ENCODE assay signal across 12 cellular contexts in genomic region chr6:73455865-73456629, GRCh38. TPM values are rescaled to one million over a fixed set of nuclear protein-coding genes. Genes with fewer than 3 reads are reported as not detected.
DNase-seq lines count a peak whose midpoint lies in the region; ATAC-seq and TF ChIP-seq lines count a peak whose summit lies in the region.
"Had no signal": no experiment of that assay in that cellular context is flagged by ENCODE, and none has a peak within 500 bp of the region (broad histone marks: within the 10 kb centered on the region; RNA-seq: fewer than 3 reads in every experiment).

No MANE protein-coding gene starts in this region.

- H3K9me3 ChIP-seq in right atrium auricular region (no peaks in the 10 kb centered on the region), Peyer's patch (no peaks in the 10 kb centered on the region)

- no peak for TF ChIP-seq POLR2A in NB4 (IDR thresholded peaks at IDR 0.05; ENCODE audit: extremely low read depth, insufficient read length)
- no peak for TF ChIP-seq POLR2A in Peyer's patch (IDR thresholded peaks at IDR 0.05)

- no peak overlapping the region for H3K4me3 Mint-ChIP-seq in activated T-helper 2 cell treated with anti-CD3 and anti-CD28 coated beads, Interferon-gamma antibody, Interleukin-2, Interleukin-4, amounts not matched to agents 10 μg/mL and 5 μg/mL and 100 μg/mL, durations not matched to agents 14 hours and 24 hours and 36 hours (ENCODE audit: low read depth)
- H3K4me3 Mint-ChIP-seq in memory B cell: no peak overlapping the region

- intact Hi-C loops in activated T-helper 2 cell treated with anti-CD3 and anti-CD28 coated beads, Interferon-gamma antibody, Interleukin-2, Interleukin-4, amounts not matched to agents 10 μg/mL and 5 μg/mL and 100 μg/mL, durations not matched to agents 14 hours and 24 hours and 36 hours (cut with micrococcal nuclease): loop anchor here (10.0 kb wide), 2 partner anchors 129 to 831 kb away; partner anchors contain the start of gene KCNQ5

- ATAC-seq in activated CD4-positive, CD25-positive, alpha-beta regulatory T cell treated with anti-CD3 and anti-CD28 coated beads, Interleukin-2, amount 50 U/mL, for 24 hours: peak; percentile 41 to 67
- no peak for ATAC-seq in memory B cell (ENCODE audit: low read depth)

- no peaks in the 10 kb centered on the region for H3K27me3 ChIP-seq in right atrium auricular region
- no peaks in the 10 kb centered on the region for H3K27me3 ChIP-seq in Peyer's patch

- H3K27ac ChIP-seq in right atrium auricular region: no peak overlapping the region
- H3K27ac ChIP-seq in Peyer's patch: no peak overlapping the region
- H3K27ac ChIP-seq: 22Rv1 had no signal

- H3K27me3 Mint-ChIP-seq in activated T-helper 2 cell treated with anti-CD3 and anti-CD28 coated beads, Interferon-gamma antibody, Interleukin-2, Interleukin-4, amounts not matched to agents 10 μg/mL and 5 μg/mL and 100 μg/mL, durations not matched to agents 14 hours and 24 hours and 36 hours (ENCODE audit: low read depth): no peaks in the 10 kb centered on the region
- H3K27me3 Mint-ChIP-seq in memory B cell: no peaks in the 10 kb centered on the region

- peak overlapping the region; percentile 42 for H3K27ac Mint-ChIP-seq in activated T-helper 2 cell treated with anti-CD3 and anti-CD28 coated beads, Interferon-gamma antibody, Interleukin-2, Interleukin-4, amounts not matched to agents 10 μg/mL and 5 μg/mL and 100 μg/mL, durations not matched to agents 14 hours and 24 hours and 36 hours
- peak overlapping the region; percentile 2 for H3K27ac Mint-ChIP-seq in memory B cell

- H3K4me1 ChIP-seq in right atrium auricular region: peaks cover 0 to 13% of the 10 kb centered on the region in 2 donors
- H3K4me1 ChIP-seq in Peyer's patch: peaks cover 0 to 10% (median 1%) of the 10 kb centered on the region in 4 donors

- H3K36me3 ChIP-seq in right atrium auricular region: no peaks in the 10 kb centered on the region
- H3K36me3 ChIP-seq in Peyer's patch: no peaks in the 10 kb centered on the region

- H3K4me3 ChIP-seq in NB4 (ENCODE audit: low read depth, low read length) (no peak overlapping the region), right atrium auricular region (no peak overlapping the region), Peyer's patch (no peak overlapping the region)

- H3K9me3 Mint-ChIP-seq in activated T-helper 2 cell treated with anti-CD3 and anti-CD28 coated beads, Interferon-gamma antibody, Interleukin-2, Interleukin-4, amounts not matched to agents 10 μg/mL and 5 μg/mL and 100 μg/mL, durations not matched to agents 14 hours and 24 hours and 36 hours: no peaks in the 10 kb centered on the region
- no peaks in the 10 kb centered on the region for H3K9me3 Mint-ChIP-seq in memory B cell

- H3K4me1 Mint-ChIP-seq in activated T-helper 2 cell treated with anti-CD3 and anti-CD28 coated beads, Interferon-gamma antibody, Interleukin-2, Interleukin-4, amounts not matched to agents 10 μg/mL and 5 μg/mL and 100 μg/mL, durations not matched to agents 14 hours and 24 hours and 36 hours (ENCODE audit: low read depth): peaks cover 44% of the 10 kb centered on the region
- H3K4me1 Mint-ChIP-seq in memory B cell: peaks cover 3% of the 10 kb centered on the region

- TF ChIP-seq CTCF in NB4 (IDR thresholded peaks at IDR 0.05; ENCODE audit: low read depth, low read length): no peak
- TF ChIP-seq CTCF in right atrium auricular region (IDR thresholded peaks at IDR 0.05): no peak
- TF ChIP-seq CTCF in Peyer's patch (IDR thresholded peaks at IDR 0.05): no peak

- no peak for DNase-seq in activated CD4-positive, CD25-positive, alpha-beta regulatory T cell (lab: John Stamatoyannopoulos, UW)
- DNase-seq in NB4 (ENCODE audit: low read depth) (peak; percentile 92), memory B cell (ENCODE audit: low spot score in 2 of 2) (no peak), right atrium auricular region (ENCODE audit: low spot score) (no peak), Peyer's patch (no peak)
- no peak for DNase-seq in activated T-helper 2 cell treated with anti-CD3 and anti-CD28 coated beads, Interferon-gamma antibody, Interleukin-2, Interleukin-4, amounts not matched to agents 10 μg/mL and 5 μg/mL and 100 μg/mL, durations not matched to agents 14 hours and 24 hours and 36 hours (ENCODE audit: low spot score)
- no peak for DNase-seq in stimulated activated CD4-positive, alpha-beta T cell treated with anti-CD3 and anti-CD28 coated beads, Interleukin-4, amount 100 ng/mL, for 24 hours
- DNase-seq: activated naive CD4-positive, alpha-beta T cell; effector memory CD4-positive, alpha-beta T cell; MM.1S had no signal

- H3K36me3 Mint-ChIP-seq in activated T-helper 2 cell treated with anti-CD3 and anti-CD28 coated beads, Interferon-gamma antibody, Interleukin-2, Interleukin-4, amounts not matched to agents 10 μg/mL and 5 μg/mL and 100 μg/mL, durations not matched to agents 14 hours and 24 hours and 36 hours (ENCODE audit: low read depth): no peaks in the 10 kb centered on the region
- no peaks in the 10 kb centered on the region for H3K36me3 Mint-ChIP-seq in memory B cell

RNA-seq across cellular contexts. Expression of gene CGAS, which starts 4.0 kb away (rescaled TPM):
- total RNA-seq in activated T-helper 2 cell treated with anti-CD3 and anti-CD28 coated beads, Interferon-gamma antibody, Interleukin-2, Interleukin-4, amounts not matched to agents 10 μg/mL and 5 μg/mL and 100 μg/mL, durations not matched to agents 14 hours and 24 hours and 36 hours: 42.7 and 46.7 TPM in 2 replicates
- total RNA-seq in right atrium auricular region (1 to 10 TPM; 1.4 to 1.7 TPM), Peyer's patch (1 to 10 TPM; 3.4 to 8.3 (median 4.3) TPM)

RNA-seq across cellular contexts. Expression of gene MTO1, which starts 5.5 kb away (rescaled TPM):
- 27.9 and 32.1 TPM in 2 replicates for total RNA-seq in activated T-helper 2 cell treated with anti-CD3 and anti-CD28 coated beads, Interferon-gamma antibody, Interleukin-2, Interleukin-4, amounts not matched to agents 10 μg/mL and 5 μg/mL and 100 μg/mL, durations not matched to agents 14 hours and 24 hours and 36 hours
- total RNA-seq in right atrium auricular region (10 to 100 TPM; 16.1 to 22.6 TPM), Peyer's patch (100 to 1,000 TPM in 1 of 4 donors, 10 to 100 TPM in 3; 29.2 to 115 (median 43.0) TPM)
